ENCODE assay signal across 14 cellular contexts in genomic region chr6:41575598-41575997, GRCh38. TPM values are rescaled to one million over a fixed set of nuclear protein-coding genes. Genes with fewer than 3 reads are reported as not detected.
DNase-seq lines count a peak whose midpoint lies in the region; ATAC-seq and TF ChIP-seq lines count a peak whose summit lies in the region.
"Had no signal": no experiment of that assay in that cellular context is flagged by ENCODE, and none has a peak within 500 bp of the region (broad histone marks: within the 10 kb centered on the region; RNA-seq: fewer than 3 reads in every experiment).

No MANE protein-coding gene starts in this region.

- intact Hi-C loops in Right ventricle myocardium superior (cut with DNase I) (no loop called here), cardiac septum (cut with DNase I) (no loop called here)

- H3K4me3 Mint-ChIP-seq in neural crest cell = peak overlapping the region; percentile 36
- H3K4me3 Mint-ChIP-seq in stimulated activated effector memory CD8-positive, alpha-beta T cell treated with anti-CD3 and anti-CD28 coated beads, Interleukin-12 subunit alpha, Interleukin-12 subunit beta, amount 100 ng/mL, for 72 hours = no peak overlapping the region
- H3K4me3 Mint-ChIP-seq: CD4-positive, CD25-positive, alpha-beta regulatory T cell had no signal

- H3K27me3 Mint-ChIP-seq in neural crest cell (ENCODE audit: low read depth) = no peaks in the 10 kb centered on the region
- H3K27me3 Mint-ChIP-seq: CD4-positive, CD25-positive, alpha-beta regulatory T cell had no signal

- no peak for TF ChIP-seq POLR2A in GM18505 (IDR thresholded peaks at IDR 0.05; ENCODE audit: borderline replicate concordance, extremely low read depth, insufficient read depth, insufficient read length)

- H3K9me3 Mint-ChIP-seq in neural crest cell = no peaks in the 10 kb centered on the region
- no peaks in the 10 kb centered on the region for H3K9me3 Mint-ChIP-seq in stimulated activated effector memory CD8-positive, alpha-beta T cell treated with anti-CD3 and anti-CD28 coated beads, Interleukin-12 subunit alpha, Interleukin-12 subunit beta, amount 100 ng/mL, for 72 hours

- H3K36me3 Mint-ChIP-seq in neural crest cell (ENCODE audit: low read depth) = no peaks in the 10 kb centered on the region
- H3K36me3 Mint-ChIP-seq in stimulated activated effector memory CD8-positive, alpha-beta T cell treated with anti-CD3 and anti-CD28 coated beads, Interleukin-12 subunit alpha, Interleukin-12 subunit beta, amount 100 ng/mL, for 72 hours = peaks cover 62% of the 10 kb centered on the region

- peak overlapping the region; percentile 79 for H3K27ac Mint-ChIP-seq in neural crest cell (ENCODE audit: unreplicated experiment)
- peak overlapping the region; percentile 16 for H3K27ac Mint-ChIP-seq in stimulated activated effector memory CD8-positive, alpha-beta T cell treated with anti-CD3 and anti-CD28 coated beads, Interleukin-12 subunit alpha, Interleukin-12 subunit beta, amount 100 ng/mL, for 72 hours
- H3K27ac Mint-ChIP-seq: CD4-positive, CD25-positive, alpha-beta regulatory T cell had no signal

- no peak for TF ChIP-seq CTCF in neural crest cell (conservative IDR thresholded peaks at IDR 0.05)

- peak; percentile 17 for DNase-seq in Right ventricle myocardium superior
- no peak for DNase-seq in cardiac septum (ENCODE audit: low spot score)
- no peak for DNase-seq in neural crest cell (ENCODE audit: low read depth, low spot score)
- no peak for DNase-seq in stimulated activated effector memory CD8-positive, alpha-beta T cell treated with anti-CD3 and anti-CD28 coated beads, Interleukin-12 subunit alpha, Interleukin-12 subunit beta, amount 100 ng/mL, for 72 hours (ENCODE audit: low spot score in 2 of 2)
- no peak for DNase-seq in dedifferentiated amniotic fluid mesenchymal stem cell (ENCODE audit: extremely low spot score)
- DNase-seq: 8988T; ACHN; Calu3; CD4-positive, CD25-positive, alpha-beta regulatory T cell; DMS 273 treated with DMSO at 0.1 percent for 48 hours; HCEC 1CT had no signal

- ATAC-seq in Right ventricle myocardium superior (ENCODE audit: poor library complexity) = no peak
- no peak for ATAC-seq in stimulated activated effector memory CD8-positive, alpha-beta T cell treated with anti-CD3 and anti-CD28 coated beads, Interleukin-12 subunit alpha, Interleukin-12 subunit beta, amount 100 ng/mL, for 72 hours
- ATAC-seq in GM18505 (IDR thresholded peaks at IDR 0.05; ENCODE audit: unreplicated experiment) = no peak
- ATAC-seq in GM21576 (IDR thresholded peaks at IDR 0.05; ENCODE audit: unreplicated experiment) = no peak
- ATAC-seq: GM12878 had no signal

- peaks cover 83% of the 10 kb centered on the region for H3K4me1 Mint-ChIP-seq in neural crest cell
- peaks cover 40% of the 10 kb centered on the region for H3K4me1 Mint-ChIP-seq in stimulated activated effector memory CD8-positive, alpha-beta T cell treated with anti-CD3 and anti-CD28 coated beads, Interleukin-12 subunit alpha, Interleukin-12 subunit beta, amount 100 ng/mL, for 72 hours

RNA-seq across cellular contexts. Expression of gene FOXP4, which starts 29.4 kb away (rescaled TPM):
- 14.4 TPM for total RNA-seq in Right ventricle myocardium superior
- 20.3 TPM for total RNA-seq in cardiac septum
- 57.9 and 62.4 TPM in 2 replicates for total RNA-seq in neural crest cell
